ENCODE assay signal across 1 cellular context in the genomic region with DNA sequence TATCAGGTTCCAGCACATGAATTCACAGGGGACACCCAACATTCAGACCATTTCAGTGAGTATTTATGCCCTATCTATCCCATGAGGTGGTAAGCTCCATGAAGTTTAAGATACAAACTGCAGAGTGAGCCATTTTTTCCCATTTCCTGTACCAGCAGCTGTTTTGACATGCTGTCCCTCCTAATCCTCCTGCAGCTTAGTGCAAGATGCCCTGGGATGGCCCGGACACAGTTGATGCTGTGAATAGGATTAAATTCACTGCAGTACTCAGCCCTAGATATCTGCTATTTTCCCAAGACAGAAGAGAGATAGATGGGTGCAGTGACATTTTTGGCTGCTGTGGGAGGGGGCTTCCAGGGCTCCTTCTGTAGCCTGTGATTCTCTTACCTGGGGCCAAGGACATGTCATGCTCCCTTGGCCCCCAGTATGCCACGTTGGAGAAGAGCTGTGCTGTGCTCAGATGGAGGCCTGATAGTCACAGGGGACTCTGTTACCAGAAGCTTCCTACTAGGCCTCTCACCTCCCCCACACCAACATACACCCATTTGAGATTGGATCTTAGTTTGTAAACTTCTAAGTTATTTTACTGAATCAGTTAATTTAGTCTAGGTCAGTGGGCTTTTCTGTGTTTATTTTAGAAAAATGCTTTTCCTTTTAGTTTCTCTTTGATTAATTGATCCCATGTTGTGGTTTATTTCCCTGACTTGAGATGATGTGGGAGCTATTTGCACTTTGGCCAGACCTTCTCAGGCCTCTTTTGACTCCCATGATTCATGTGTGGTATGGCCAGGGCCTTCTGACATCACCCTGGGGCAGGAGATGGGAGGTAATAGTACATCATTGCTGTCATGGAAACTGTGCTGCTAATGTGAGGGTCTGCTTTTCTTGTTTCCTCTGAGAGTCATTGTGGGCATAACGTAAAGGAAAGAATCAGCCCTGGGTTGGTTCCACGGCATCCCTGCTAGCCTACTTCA.
TF ChIP-seq lines count a peak whose summit lies in the region.

No MANE protein-coding gene starts in this region.

TF ChIP-seq in K562, 482 proteins besides CTCF, POLR2A, EP300 and RAD21 (continued from another document):
- TF ChIP-seq DPF2 (IDR thresholded peaks at IDR 0.05) (0 out of 2 replicates have a peak, but pooled peaks have one; percentile 26), MYC (IDR thresholded peaks at IDR 0.05; ENCODE audit: low read depth, low read length) (no peak), MYC (CRISPR knock-in tag; IDR thresholded peaks at IDR 0.05; ENCODE audit: borderline replicate concordance, low read depth) (no peak), RFX1 (IDR thresholded peaks at IDR 0.05) (0 out of 2 replicates have a peak, but pooled peaks have one; percentile 13)
